Comparison of ENCODE assay signal across 17 cellular contexts in the genomic region with DNA sequence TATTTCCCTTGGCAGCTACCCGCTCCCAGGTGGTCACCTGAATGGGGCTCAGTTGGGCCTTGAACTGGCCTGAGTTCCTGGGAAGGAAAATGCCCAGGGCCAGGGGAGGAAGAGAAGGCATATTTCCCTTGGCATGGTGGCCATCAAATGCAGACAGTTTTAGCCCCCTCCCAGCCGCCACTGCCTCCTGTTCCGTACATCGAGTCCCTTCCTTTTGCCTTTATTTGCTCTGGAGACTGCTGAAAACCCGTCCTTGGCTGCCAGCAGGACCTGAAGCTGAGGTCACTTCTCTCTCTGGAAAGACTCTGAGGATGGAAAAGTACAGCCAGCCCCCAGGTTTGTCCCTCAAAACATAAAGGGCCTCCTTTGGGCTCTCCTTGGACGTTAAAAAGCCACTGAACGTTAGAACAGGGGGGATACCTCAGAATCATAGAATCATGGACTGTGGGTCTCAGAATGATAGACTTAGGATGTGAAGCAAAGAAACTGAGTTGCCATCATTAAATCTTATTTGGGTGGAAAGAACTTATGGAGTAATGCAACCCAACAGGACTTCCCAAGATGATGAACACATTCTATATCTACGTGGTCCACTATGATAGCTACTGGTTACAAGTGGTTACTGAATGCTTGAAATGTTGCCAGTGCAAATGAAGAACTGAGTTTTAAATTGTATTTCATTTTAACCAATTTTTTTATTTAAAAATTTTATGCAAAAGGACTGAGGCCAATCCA. TPM values are rescaled to one million over a fixed set of nuclear protein-coding genes. Genes with fewer than 3 reads are reported as not detected.
DNase-seq lines count a peak whose midpoint lies in the region; ATAC-seq and TF ChIP-seq lines count a peak whose summit lies in the region.
"Had no signal": no experiment of that assay in that cellular context is flagged by ENCODE, and none has a peak within 500 bp of the region (broad histone marks: within the 10 kb centered on the region; RNA-seq: fewer than 3 reads in every experiment).

No MANE protein-coding gene starts in this region.

- WGBS in smooth muscle cell (ENCODE audit: low lambda C conversion rate): 63% methylated on average over 8 of the region's 8 CpGs

- H3K36me3 ChIP-seq in lower lobe of right lung (peaks cover 14% of the 10 kb centered on the region), smooth muscle cell (ENCODE audit: low read depth) (peaks cover 4% of the 10 kb centered on the region)

- H3K27me3 ChIP-seq in lower lobe of right lung (ENCODE audit: low read depth) (no peaks in the 10 kb centered on the region), smooth muscle cell (ENCODE audit: low read depth) (no peaks in the 10 kb centered on the region)

- H3K9me3 ChIP-seq in lower lobe of right lung (no peaks in the 10 kb centered on the region), smooth muscle cell (replicated peaks; ENCODE audit: low read depth) (no peaks in the 10 kb centered on the region)

- peaks cover 0 to 5% of the 10 kb centered on the region in 2 donors for H3K4me1 Mint-ChIP-seq in stimulated activated naive B cell treated with anti-CD40 and anti-IgM and Interleukin-4, amounts not matched to agents 10 μg/mL and 1 μg/mL and 100 μg/mL, for 72 hours
- H3K4me1 Mint-ChIP-seq: activated naive CD4-positive, alpha-beta T cell treated with anti-CD3 and anti-CD28 coated beads, Interleukin-2, amount 10 ng/mL, durations not matched to agents 7 days and 5 days had no signal

- peaks cover 83% of the 10 kb centered on the region for H3F3A ChIP-seq in smooth muscle cell (ENCODE audit: low read depth)

- H3K4me1 ChIP-seq in lower lobe of right lung (peaks cover 91% of the 10 kb centered on the region), smooth muscle cell (ENCODE audit: low read depth) (peaks cover 80% of the 10 kb centered on the region)

- no peak for TF ChIP-seq CTCF in lower lobe of right lung (IDR thresholded peaks at IDR 0.05)
- no peak for TF ChIP-seq CTCF in smooth muscle cell (IDR thresholded peaks at IDR 0.05; ENCODE audit: borderline replicate concordance, insufficient read depth, poor library complexity, severe bottlenecking)

- ATAC-seq in lower lobe of right lung: no peak
- ATAC-seq in stimulated activated naive B cell treated with anti-CD40 and anti-IgM and Interleukin-4, amounts not matched to agents 10 μg/mL and 1 μg/mL and 100 μg/mL, for 72 hours (replicated peaks): no peak

- H3K4me2 ChIP-seq in smooth muscle cell: peak overlapping the region; percentile 99

- H2AFZ ChIP-seq in smooth muscle cell (ENCODE audit: low read depth): no peak overlapping the region

- H3K27ac Mint-ChIP-seq in stimulated activated naive B cell treated with anti-CD40 and anti-IgM and Interleukin-4, amounts not matched to agents 10 μg/mL and 1 μg/mL and 100 μg/mL, for 72 hours: no peak overlapping the region
- H3K27ac Mint-ChIP-seq: activated naive CD4-positive, alpha-beta T cell treated with anti-CD3 and anti-CD28 coated beads, Interleukin-2, amount 10 ng/mL, durations not matched to agents 7 days and 5 days had no signal

- peak; percentile 33 for DNase-seq in EH (ENCODE audit: low read depth)
- DNase-seq in lower lobe of right lung: no peak
- DNase-seq in smooth muscle cell (lab: John Stamatoyannopoulos, UW; ENCODE audit: unreplicated experiment): no peak
- no peak for DNase-seq in stimulated activated naive B cell treated with anti-CD40 and anti-IgM and Interleukin-4, amounts not matched to agents 10 μg/mL and 1 μg/mL and 100 μg/mL, for 72 hours
- no peak for DNase-seq in iPS-NIHi7 (ENCODE audit: extremely low spot score)
- DNase-seq in AML-193 (lab: John Stamatoyannopoulos, UW): no peak
- DNase-seq in NCI-H1105 (lab: John Stamatoyannopoulos, UW): no peak
- DNase-seq: activated naive CD4-positive, alpha-beta T cell treated with anti-CD3 and anti-CD28 coated beads, Interleukin-2, amount 10 ng/mL, durations not matched to agents 7 days and 5 days; C1 segment of cervical spinal cord; foreskin melanocyte; H7; islet precursor cell; NCI-H2029; SIG-M5 had no signal

- H3K4me3 ChIP-seq in lower lobe of right lung: no peak overlapping the region
- peak overlapping the region; percentile 92 for H3K4me3 ChIP-seq in smooth muscle cell

- intact Hi-C loops in lower lobe of right lung (cut with DNase I): no loop called here

- H3K27ac ChIP-seq in cingulate gyrus (ENCODE audit: low read depth, low read length) (peak overlapping the region; percentile 31), lower lobe of right lung (peak overlapping the region; percentile 75), smooth muscle cell (ENCODE audit: low read depth) (peak overlapping the region; percentile 99)
- H3K27ac ChIP-seq: HL-60 had no signal

- peak overlapping the region; percentile 65 for H3K9ac ChIP-seq in smooth muscle cell (ENCODE audit: low read depth)

- H3K79me2 ChIP-seq in smooth muscle cell (ENCODE audit: low read depth): peaks cover 100% of the 10 kb centered on the region

- H4K20me1 ChIP-seq in smooth muscle cell (ENCODE audit: low read depth): peaks cover 100% of the 10 kb centered on the region

- H3K27me3 Mint-ChIP-seq in stimulated activated naive B cell treated with anti-CD40 and anti-IgM and Interleukin-4, amounts not matched to agents 10 μg/mL and 1 μg/mL and 100 μg/mL, for 72 hours: peaks cover 0 to 6% of the 10 kb centered on the region in 2 donors

- H3K9me3 Mint-ChIP-seq in stimulated activated naive B cell treated with anti-CD40 and anti-IgM and Interleukin-4, amounts not matched to agents 10 μg/mL and 1 μg/mL and 100 μg/mL, for 72 hours: no peaks in the 10 kb centered on the region
- H3K9me3 Mint-ChIP-seq: activated naive CD4-positive, alpha-beta T cell treated with anti-CD3 and anti-CD28 coated beads, Interleukin-2, amount 10 ng/mL, durations not matched to agents 7 days and 5 days; neural crest cell had no signal

- H3K4me3 Mint-ChIP-seq in stimulated activated naive B cell treated with anti-CD40 and anti-IgM and Interleukin-4, amounts not matched to agents 10 μg/mL and 1 μg/mL and 100 μg/mL, for 72 hours: no peak overlapping the region
- H3K4me3 Mint-ChIP-seq: activated naive CD4-positive, alpha-beta T cell treated with anti-CD3 and anti-CD28 coated beads, Interleukin-2, amount 10 ng/mL, durations not matched to agents 7 days and 5 days had no signal

- no peaks in the 10 kb centered on the region for H3K36me3 Mint-ChIP-seq in stimulated activated naive B cell treated with anti-CD40 and anti-IgM and Interleukin-4, amounts not matched to agents 10 μg/mL and 1 μg/mL and 100 μg/mL, for 72 hours
- H3K36me3 Mint-ChIP-seq: activated naive CD4-positive, alpha-beta T cell treated with anti-CD3 and anti-CD28 coated beads, Interleukin-2, amount 10 ng/mL, durations not matched to agents 7 days and 5 days had no signal

RNA-seq across cellular contexts. Expression of gene SPARC, which starts 7.1 kb away (rescaled TPM):
- total RNA-seq in lower lobe of right lung (904 TPM), smooth muscle cell (7,113 and 8,137 TPM in 2 replicates)
- 13,534 and 19,518 TPM in 2 replicates for polyA plus RNA-seq in smooth muscle cell

Comparison
In these comparisons a context has a peak if more than half of its experiments do, and no peak if none do; other contexts are left out.
1. H3K27ac ChIP-seq: peak in every context shown above with its lines; median percentile 99 in smooth muscle cell; 75 in lower lobe of right lung; 31 in cingulate gyrus.